ENCODE assay signal across 8 cellular contexts in genomic region chr6:149745252-149745651, GRCh38. TPM values are rescaled to one million over a fixed set of nuclear protein-coding genes. Genes with fewer than 3 reads are reported as not detected.
A peak's percentile ranks its signal among the peaks of the same experiment; 100 is the strongest.
DNase-seq lines count a peak whose midpoint lies in the region; FAIRE-seq and TF ChIP-seq lines count a peak whose summit lies in the region.
"Not testable (repeated sequence)": the region's sequence is repeated elsewhere in the genome, so short reads cannot be mapped to it uniquely, and the experiment has no call there.

No MANE protein-coding gene starts in this region.

- H3K4me3 ChIP-seq in Caco-2 (ENCODE audit: low read depth, low read length) (peak overlapping the region; percentile 68), WI38 (ENCODE audit: low read depth, low read length) (peak overlapping the region; percentile 73), astrocyte (ENCODE audit: insufficient read depth, low read depth, low read length) (peak overlapping the region; percentile 97), epithelial cell of esophagus (ENCODE audit: low read length) (peak overlapping the region; percentile 99), kidney (ENCODE audit: low read length in 2 of 2) (peak overlapping the region; percentile 80 to 91), neuron (ENCODE audit: low read length) (peak overlapping the region; percentile 95), testis (peak overlapping the region; percentile 67 to 89)

- H3K9me3 ChIP-seq in Caco-2; KOPT-K1 (ENCODE audit: insufficient read depth, low read length, poor library complexity, severe bottlenecking); astrocyte (ENCODE audit: insufficient read depth, low read depth, low read length); kidney (ENCODE audit: control insufficient read depth in 1 of 2, low read length in 2 of 2); neuron (ENCODE audit: low read length); testis: not testable (repeated sequence)

- not testable (repeated sequence) for H3K4me1 Mint-ChIP-seq in Caco-2 (ENCODE audit: low read depth, unreplicated experiment); astrocyte (ENCODE audit: low read depth, unreplicated experiment)

- H3K27ac ChIP-seq in KOPT-K1 (ENCODE audit: low read depth, low read length, poor library complexity, severe bottlenecking), result peak overlapping the region; percentile 73
- not testable (repeated sequence) for H3K27ac ChIP-seq in astrocyte (ENCODE audit: low read depth, low read length); kidney (ENCODE audit: low read depth in 2 of 2, low read length in 2 of 2); testis

- not testable (repeated sequence) for H3K9me3 Mint-ChIP-seq in Caco-2 (ENCODE audit: unreplicated experiment); astrocyte (ENCODE audit: unreplicated experiment)

- BruUV-seq in Caco-2 (replicated peaks; lab: Mats Ljungman, UMichigan), result not testable (repeated sequence)

- H3K27me3 ChIP-seq in Caco-2 (replicated peaks; ENCODE audit: control insufficient read depth, insufficient read depth, low read length); astrocyte (ENCODE audit: insufficient read depth, low read length); neuron (ENCODE audit: insufficient read depth, low read length); testis: not testable (repeated sequence)

- POLR2A ChIA-PET in Caco-2 (lab: Charles Lee), result interaction anchor here (0.6 kb wide), 1 partner anchor 267 kb away, joined by 5 read pairs; no protein-coding TSS in a partner anchor

- not testable (repeated sequence) for DNase-seq in Caco-2; astrocyte (ENCODE audit: low read depth); epithelial cell of esophagus (ENCODE audit: low read depth); kidney; testis

- CTCF ChIA-PET in Caco-2 (lab: Charles Lee), result not testable (repeated sequence)

- peak overlapping the region; percentile 92 for H3K27ac Mint-ChIP-seq in Caco-2 (ENCODE audit: unreplicated experiment)
- H3K27ac Mint-ChIP-seq in astrocyte (ENCODE audit: unreplicated experiment), result not testable (repeated sequence)

- peaks cover 32% of the 10 kb centered on the region for H3K79me2 ChIP-seq in astrocyte (ENCODE audit: insufficient read depth, low read length)

- H3K9ac ChIP-seq in astrocyte (ENCODE audit: low read length) (peak overlapping the region; percentile 95), kidney (ENCODE audit: low read length in 2 of 2) (peak overlapping the region in 1 of 2 donors; percentile 71)

- not testable (repeated sequence) for H4K20me1 ChIP-seq in astrocyte (ENCODE audit: insufficient read depth, low read length)

- not testable (repeated sequence) for FAIRE-seq in astrocyte (lab: Jason Lieb, UNC); kidney (lab: Jason Lieb, UNC)

- H3K4me2 ChIP-seq in astrocyte (ENCODE audit: low read length), result peak overlapping the region; percentile 91

- not testable (repeated sequence) for H3K27me3 Mint-ChIP-seq in Caco-2 (ENCODE audit: insufficient read depth, unreplicated experiment); astrocyte (ENCODE audit: low read depth, unreplicated experiment)

- not testable (repeated sequence) for H3K4me1 ChIP-seq in Caco-2; astrocyte (ENCODE audit: insufficient read depth, low read length); kidney (ENCODE audit: control insufficient read depth in 1 of 2, insufficient read depth in 1 of 2, low read depth in 1 of 2, low read length in 2 of 2)
- H3K4me1 ChIP-seq in neuron (ENCODE audit: insufficient read depth, low read length) (peaks cover 11% of the 10 kb centered on the region), testis (peaks cover 12% of the 10 kb centered on the region)

- not testable (repeated sequence) for H3K36me3 ChIP-seq in Caco-2 (ENCODE audit: control insufficient read depth, insufficient read depth, low read length); astrocyte (ENCODE audit: insufficient read depth, low read length); kidney (ENCODE audit: control insufficient read depth in 1 of 2, insufficient read depth in 2 of 2, low read length in 2 of 2); testis (ENCODE audit: low read depth, missing control alignments)
- H3K36me3 ChIP-seq in KOPT-K1 (ENCODE audit: insufficient read depth, low read length) (peaks cover 36% of the 10 kb centered on the region), neuron (ENCODE audit: insufficient read depth, low read length) (peaks cover 31% of the 10 kb centered on the region)

- 41 to 52% methylated on average over 10 of the region's 10 CpGs for WGBS in testis, 2 donors

- H3K4me3 Mint-ChIP-seq in Caco-2 (ENCODE audit: unreplicated experiment), result peak overlapping the region; percentile 97
- peak overlapping the region; percentile 97 for H3K4me3 Mint-ChIP-seq in astrocyte (ENCODE audit: unreplicated experiment)

- H3K36me3 Mint-ChIP-seq in Caco-2 (ENCODE audit: insufficient read depth, unreplicated experiment), result peaks cover 61% of the 10 kb centered on the region
- H3K36me3 Mint-ChIP-seq in astrocyte (ENCODE audit: low read depth, unreplicated experiment), result not testable (repeated sequence)

- not testable (repeated sequence) for TF ChIP-seq CTCF in Caco-2 (IDR thresholded peaks at IDR 0.05; ENCODE audit: insufficient read depth in 1 of 2, low read depth in 1 of 2, low read length in 1 of 2, severe bottlenecking in 1 of 2, unreplicated experiment in 1 of 2); WI38 (IDR thresholded peaks at IDR 0.05; ENCODE audit: low read depth, low read length); astrocyte (IDR thresholded peaks at IDR 0.05; ENCODE audit: insufficient read depth, low read depth, low read length); epithelial cell of esophagus (IDR thresholded peaks at IDR 0.05; ENCODE audit: insufficient read depth, low read depth, low read length, missing control alignments); kidney (IDR thresholded peaks at IDR 0.05; ENCODE audit: borderline replicate concordance, extremely low read depth, insufficient read depth); testis (IDR thresholded peaks at IDR 0.05)

- intact Hi-C loops in Caco-2 (cut with micrococcal nuclease; ENCODE audit: unreplicated experiment), result loop anchor here (5.0 kb wide), 1 partner anchor 38 kb away; no protein-coding TSS in a partner anchor
- intact Hi-C loops in kidney (cut with DNase I); testis (cut with DNase I; ENCODE audit: low total_unique reads): not testable (repeated sequence)

- H2AFZ ChIP-seq in astrocyte (ENCODE audit: low read depth, low read length); neuron (ENCODE audit: low read depth, low read length): not testable (repeated sequence)

- TF ChIP-seq POLR2A in testis (IDR thresholded peaks at IDR 0.05), result not testable (repeated sequence)

RNA-seq across cellular contexts. Expression of gene NUP43, which starts 1.1 kb away (rescaled TPM):
- 64.2 and 65.2 TPM in 2 replicates for total RNA-seq in Caco-2 (2022)
- 38.2 and 39.7 TPM in 2 replicates for total RNA-seq in astrocyte
- 36.1 TPM for total RNA-seq in kidney
- 9.9 TPM for polyA plus RNA-seq in kidney (ENCODE audit: insufficient read depth, low read depth, low replicate concordance)
- total RNA-seq in testis, result 10 to 100 TPM; 28.3 to 32.2 TPM
- 14.8 TPM for polyA plus RNA-seq in testis (ENCODE audit: insufficient read depth, low read depth, low replicate concordance)

RNA-seq across cellular contexts. Expression of gene PCMT1, which starts 4.3 kb away (rescaled TPM):
- total RNA-seq in Caco-2 (2022) (118 and 119 TPM in 2 replicates), astrocyte (127 TPM in 2 replicates), kidney (62.8 TPM), testis (100 to 1,000 TPM; 196 to 220 TPM)
- polyA plus RNA-seq in kidney (ENCODE audit: insufficient read depth, low read depth, low replicate concordance) (71.2 TPM), testis (ENCODE audit: insufficient read depth, low read depth, low replicate concordance) (192 TPM)

RNA-seq across cellular contexts. Expression of gene LATS1, which starts 27.4 kb away (rescaled TPM):
- total RNA-seq in Caco-2 (2022), result 28.7 and 31.3 TPM in 2 replicates
- total RNA-seq in astrocyte, result 25.6 and 27.9 TPM in 2 replicates
- total RNA-seq in kidney, result 32.4 TPM
- polyA plus RNA-seq in kidney (ENCODE audit: insufficient read depth, low read depth, low replicate concordance), result 3.3 TPM
- 10 to 100 TPM; 35.0 to 38.7 TPM for total RNA-seq in testis
- 17.4 TPM for polyA plus RNA-seq in testis (ENCODE audit: insufficient read depth, low read depth, low replicate concordance)
